ENCODE assay signal across 8 cellular contexts in genomic region chr3:45841701-45842491, GRCh38. TPM values are rescaled to one million over a fixed set of nuclear protein-coding genes. Genes with fewer than 3 reads are reported as not detected.
DNase-seq lines count a peak whose midpoint lies in the region; ATAC-seq and TF ChIP-seq lines count a peak whose summit lies in the region.

Gene LZTFL1, minus strand, starts transcription at chr3:45842119. Its CDS starts 128 bp downstream, at chr3:45841991.

- peak; percentile 93 for ATAC-seq in GM21390 (IDR thresholded peaks at IDR 0.05; ENCODE audit: unreplicated experiment)
- ATAC-seq in IMR-90 (ENCODE audit: low read depth): peak; percentile 95

- H3K9me1 ChIP-seq in IMR-90 (ENCODE audit: insufficient read depth, low read length): no peaks in the 10 kb centered on the region

- H3K14ac ChIP-seq in IMR-90 (replicated peaks; ENCODE audit: low read depth, low read length): peak within 1 kb of the TSS; percentile 81

- no peak within 1 kb of the TSS for H3K23ac ChIP-seq in IMR-90 (ENCODE audit: low read depth, low read length)

- peak within 1 kb of the TSS; percentile 48 for H2AK9ac ChIP-seq in IMR-90 (replicated peaks; ENCODE audit: low read depth, low read length, poor library complexity)

- peak within 1 kb of the TSS; percentile 73; the same call in 1 of the 2 replicates for H4K91ac ChIP-seq in IMR-90 (ENCODE audit: insufficient read depth, low read depth, low read length)

- H3K79me1 ChIP-seq in IMR-90 (ENCODE audit: low read depth in 1 of 2, low read length in 2 of 2): peaks cover 5% of the 10 kb centered on the region in 2 experiments; a peak in 1 of 4 replicates

- no peak within 1 kb of the TSS for H3K56ac ChIP-seq in IMR-90 (ENCODE audit: extremely low read depth, insufficient read depth, low read length)

- peak; percentile 58; the same call in 1 of the 2 replicates for TF ChIP-seq POLR2A in IMR-90 (IDR thresholded peaks at IDR 0.05; ENCODE audit: low read depth, low read length)
- peak; percentile 69 for TF ChIP-seq POLR2A in erythroblast (IDR thresholded peaks at IDR 0.05; ENCODE audit: low read length)

- no peak within 1 kb of the TSS for H2BK20ac ChIP-seq in IMR-90 (ENCODE audit: low read depth, low read length)

- intact Hi-C loops in IMR-90 (cut with micrococcal nuclease): loop anchor here (5.0 kb wide), 1 partner anchor 235 kb away; no protein-coding TSS in a partner anchor

- H2BK15ac ChIP-seq in IMR-90 (ENCODE audit: low read depth, low read length): no peak within 1 kb of the TSS

- dilution Hi-C loops in IMR-90 (cut with HindIII; ENCODE audit: low sequenced_read_pairs, unreplicated experiment): no loop called here

- peak within 1 kb of the TSS; percentile 98 for H2AFZ ChIP-seq in IMR-90 (replicated peaks; ENCODE audit: low read length, poor library complexity)

- H2AK5ac ChIP-seq in IMR-90 (ENCODE audit: low read depth, low read length): no peak within 1 kb of the TSS

- H2BK120ac ChIP-seq in IMR-90 (ENCODE audit: low read depth, low read length): 0 out of 2 replicates have a peak within 1 kb of the TSS, but pooled peaks have one; percentile 23

- BruUV-seq in IMR-90 (replicated peaks; lab: Mats Ljungman, UMichigan): no TSS peak

- no peak for TF ChIP-seq RAD21 in IMR-90 (IDR thresholded peaks at IDR 0.05; ENCODE audit: low read length)

- in situ Hi-C loops in IMR-90 (cut with MboI; ENCODE audit: low sequenced_read_pairs): no loop called here

- peak within 1 kb of the TSS; percentile 84 to 98 for H4K8ac ChIP-seq in IMR-90 (ENCODE audit: low read depth in 2 of 2, low read length in 2 of 2)

- peak within 1 kb of the TSS; percentile 82 for H3K4me2 ChIP-seq in IMR-90 (ENCODE audit: low read depth, low read length)

- no peaks in the 10 kb centered on the region for H4K20me1 ChIP-seq in IMR-90 (ENCODE audit: insufficient read depth, low read length)

- H3K27ac ChIP-seq in IMR-90 (ENCODE audit: insufficient read depth, low read length): peak within 1 kb of the TSS; percentile 16; the same call in 1 of the 2 replicates

- peak within 1 kb of the TSS; percentile 63 for H3K4me3 ChIP-seq in IMR-90 (ENCODE audit: insufficient read depth, low read depth, low read length)

- 0 out of 2 replicates have a peak, but pooled peaks cover 2% of the 10 kb centered on the region for H3K4me1 ChIP-seq in IMR-90 (ENCODE audit: control insufficient read depth, insufficient read depth, low read length)

- no peak within 1 kb of the TSS for H2BK5ac ChIP-seq in IMR-90 (ENCODE audit: low read depth, low read length, poor library complexity, severe bottlenecking)

- CTCF ChIA-PET in IMR-90 (lab: Yijun Ruan, JAX): interaction anchor here (1.0 to 1.1 kb wide), 2 partner anchors 66 to 87 kb away, joined by 3 read pairs; no protein-coding TSS in a partner anchor

- peak within 1 kb of the TSS; percentile 83 for H3K4ac ChIP-seq in IMR-90 (ENCODE audit: low read depth, low read length)

- TF ChIP-seq CTCF in IMR-90 (conservative IDR thresholded peaks at IDR 0.05; ENCODE audit: low read depth, low read length): no peak

- WGBS in IMR-90 (ENCODE audit: extremely low coverage in 2 of 2, insufficient read length in 1 of 2), 2 experiments: 1% methylated on average over 29 of the region's 52 CpGs; no CpG with 5 or more reads in 1 of the 2 experiments

- no peaks in the 10 kb centered on the region for H3K36me3 ChIP-seq in IMR-90 (ENCODE audit: control insufficient read depth, insufficient read depth, low read length)

- POLR2A ChIA-PET in IMR-90 (lab: Charles Lee; ENCODE audit: unreplicated experiment): no interaction called here

- peak within 1 kb of the TSS; percentile 91 for H4K5ac ChIP-seq in IMR-90 (ENCODE audit: low read depth, low read length)

- peak; percentile 83 for DNase-seq in COLO668 (lab: John Stamatoyannopoulos, UW; ENCODE audit: unreplicated experiment)
- DNase-seq in IMR-90: peak; percentile 98
- peak; percentile 42 for DNase-seq in OCI-M2 (lab: John Stamatoyannopoulos, UW; ENCODE audit: unreplicated experiment)
- DNase-seq in activated T-cell treated with anti-CD3 and anti-CD28 coated beads for 48 hours (ENCODE audit: low read depth): peak; percentile 82
- peak; percentile 95 to 96 for DNase-seq in erythroblast (lab: John Stamatoyannopoulos, UW)
- peak; percentile 96 for DNase-seq in mucosa of gallbladder (ENCODE audit: low spot score)
- peak; percentile 77 to 79 for DNase-seq in stimulated activated CD8-positive, alpha-beta memory T cell treated with anti-CD3 and anti-CD28 coated beads, Interleukin-4, amount 100 ng/mL, for 1 hour (ENCODE audit: low read depth in 2 of 2, low spot score in 1 of 2)

- H3K27me3 ChIP-seq in IMR-90 (ENCODE audit: control insufficient read depth, insufficient read depth, low read length): peaks cover 4% of the 10 kb centered on the region

- H3K9me3 ChIP-seq in IMR-90 (ENCODE audit: control insufficient read depth, insufficient read depth, low read length): no peaks in the 10 kb centered on the region

- H3K18ac ChIP-seq in IMR-90 (ENCODE audit: low read depth, low read length): no peak within 1 kb of the TSS

- peak within 1 kb of the TSS; percentile 47 for H3K9ac ChIP-seq in IMR-90 (ENCODE audit: low read depth, low read length)

TF ChIP-seq in IMR-90, 13 proteins besides CTCF, POLR2A, EP300 and RAD21:
- TF ChIP-seq RCOR1 (IDR thresholded peaks at IDR 0.05; ENCODE audit: insufficient replicate concordance, low read length) (no peak), FOS (IDR thresholded peaks at IDR 0.05; ENCODE audit: low read depth, low read length) (peak; percentile 59; the same call in 1 of the 2 replicates), ELK1 (IDR thresholded peaks at IDR 0.05; ENCODE audit: borderline replicate concordance, low read depth, low read length) (no peak), BHLHE40 (IDR thresholded peaks at IDR 0.05; ENCODE audit: low read depth, low read length) (peak; percentile 97), MAFK (IDR thresholded peaks at IDR 0.05; ENCODE audit: low read depth, low read length) (peak; percentile 24; the same call in 1 of the 2 replicates), NFE2L2 (IDR thresholded peaks at IDR 0.05; ENCODE audit: low read depth, low read length) (no peak), SMC3 (IDR thresholded peaks at IDR 0.05; ENCODE audit: low read depth, low read length) (no peak), MAZ (IDR thresholded peaks at IDR 0.05; ENCODE audit: borderline replicate concordance, low read depth, low read length) (no peak; the same call in 1 of the 2 replicates), USF2 (IDR thresholded peaks at IDR 0.05; ENCODE audit: low read depth, low read length) (peak; percentile 99), MXI1 (IDR thresholded peaks at IDR 0.05; ENCODE audit: borderline replicate concordance, low read depth, low read length) (peak; percentile 92), RFX5 (IDR thresholded peaks at IDR 0.05; ENCODE audit: low read depth, low read length) (no peak), CHD1 (IDR thresholded peaks at IDR 0.05; ENCODE audit: low read depth, low read length) (no peak), CEBPB (IDR thresholded peaks at IDR 0.05; ENCODE audit: low read depth, low read length) (peak; percentile 100)

RNA-seq across cellular contexts. Expression of gene LZTFL1, which starts in this region (rescaled TPM):
- total RNA-seq in IMR-90 (2012; rRNA removed) (10.4 and 11.4 TPM in 2 replicates), mucosa of gallbladder (25.4 TPM)
- 8.3 and 10.3 TPM in 2 replicates for polyA plus RNA-seq in IMR-90 (2012; rRNA removed)
- 5.3 and 10.4 TPM in 2 replicates for polyA plus RNA-seq in IMR-90 (2012; cell fraction: cytosol; rRNA removed)
- 7.4 and 19.9 TPM in 2 replicates for polyA plus RNA-seq in IMR-90 (2012; cell fraction: nucleus; rRNA removed; ENCODE audit: low replicate concordance)

Comparison
In these comparisons a context has a peak if more than half of its experiments do, and no peak if none do; other contexts are left out.
1. Peak in every context shown above with its lines: DNase-seq, ATAC-seq, H3K4me3 ChIP-seq and H3K27ac ChIP-seq.
2. DNase-seq: peak in every context shown above with its lines; median percentile 98 in IMR-90; 96 in mucosa of gallbladder; 96 in erythroblast; 83 in COLO668; 82 in activated T-cell treated with anti-CD3 and anti-CD28 coated beads for 48 hours; 78 in stimulated activated CD8-positive, alpha-beta memory T cell treated with anti-CD3 and anti-CD28 coated beads, Interleukin-4, amount 100 ng/mL, for 1 hour; 42 in OCI-M2.